In the genomic region with DNA sequence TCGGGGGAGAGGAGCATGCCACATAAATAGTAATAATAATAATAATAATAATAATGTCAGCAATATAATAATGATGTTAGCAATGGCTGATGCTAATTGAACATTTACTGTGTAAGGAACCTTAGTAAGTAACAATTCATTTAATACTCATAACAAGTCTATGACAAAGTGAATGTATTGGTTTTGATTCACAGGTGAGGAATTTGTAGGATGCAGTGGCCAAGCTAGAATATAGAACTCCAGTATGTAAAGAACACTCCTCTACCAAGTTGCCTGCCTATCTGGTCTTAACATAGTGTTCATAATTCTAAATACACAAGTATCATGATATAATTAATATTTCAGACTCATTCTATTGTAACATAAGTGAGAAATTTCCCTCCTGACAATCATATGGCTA, we compare ENCODE assay signal across 13 cellular contexts.
"Had no signal": no experiment of that assay in that cellular context is flagged by ENCODE, and none has a peak within 500 bp of the region (broad histone marks: within the 10 kb centered on the region; RNA-seq: fewer than 3 reads in every experiment).

No MANE protein-coding gene starts in this region.

- H3K4me3 ChIP-seq: hepatocyte, skin epidermis had no signal

- H3K27ac Mint-ChIP-seq: dendritic cell treated with granulocyte-macrophage colony-stimulating factor and Interleukin-4, amounts not matched to agents 40 ng/mL and 50 ng/mL, for 4 days; effector memory CD8-positive, alpha-beta T cell; naive thymus-derived CD4-positive, alpha-beta T cell; nephron progenitor cell had no signal

- H2AFZ ChIP-seq: hepatocyte had no signal

- H3K9me3 Mint-ChIP-seq: dendritic cell treated with granulocyte-macrophage colony-stimulating factor and Interleukin-4, amounts not matched to agents 40 ng/mL and 50 ng/mL, for 4 days; nephron progenitor cell had no signal

- H3K27ac ChIP-seq: hepatocyte, skin epidermis had no signal

- ATAC-seq: effector memory CD8-positive, alpha-beta T cell; naive thymus-derived CD4-positive, alpha-beta T cell; sciatic nerve had no signal

- DNase-seq: effector memory CD8-positive, alpha-beta T cell; foreskin melanocyte; head of caudate nucleus; kidney glomerular epithelial cell; naive thymus-derived CD4-positive, alpha-beta T cell; nephron progenitor cell; posterior cingulate gyrus; stimulated activated CD4-positive, alpha-beta T cell treated with anti-CD3 and anti-CD28 coated beads, Interleukin-12 subunit alpha, Interleukin-12 subunit beta, amount 100 ng/mL, for 4 hours; stimulated activated naive CD4-positive, alpha-beta T cell treated with Interleukin-2 at 50 U/mL for 16 hours had no signal

- H3K4me2 ChIP-seq: hepatocyte had no signal

- H3K27me3 Mint-ChIP-seq: dendritic cell treated with granulocyte-macrophage colony-stimulating factor and Interleukin-4, amounts not matched to agents 40 ng/mL and 50 ng/mL, for 4 days; effector memory CD8-positive, alpha-beta T cell; naive thymus-derived CD4-positive, alpha-beta T cell had no signal

- H3K4me1 Mint-ChIP-seq: naive thymus-derived CD4-positive, alpha-beta T cell had no signal

- H3K27me3 ChIP-seq: hepatocyte had no signal

- H3K4me3 Mint-ChIP-seq: dendritic cell treated with granulocyte-macrophage colony-stimulating factor and Interleukin-4, amounts not matched to agents 40 ng/mL and 50 ng/mL, for 4 days; effector memory CD8-positive, alpha-beta T cell; naive thymus-derived CD4-positive, alpha-beta T cell; nephron progenitor cell had no signal
